8 cellular contexts compared by ENCODE assay signal in genomic region chr1:1959840-1960479, GRCh38. TPM values are rescaled to one million over a fixed set of nuclear protein-coding genes. Genes with fewer than 3 reads are reported as not detected.
DNase-seq lines count a peak whose midpoint lies in the region; ATAC-seq and TF ChIP-seq lines count a peak whose summit lies in the region.

No MANE protein-coding gene starts in this region.

- no peaks in the 10 kb centered on the region for H3K9me3 ChIP-seq in lung (ENCODE audit: control insufficient read depth in 2 of 2, insufficient read depth in 1 of 2, low read length in 1 of 2)

- H3K4me3 Mint-ChIP-seq in activated CD4-positive, alpha-beta memory T cell treated with anti-CD3 and anti-CD28 coated beads for 36 hours = no peak overlapping the region

- H3K36me3 Mint-ChIP-seq in activated CD4-positive, alpha-beta memory T cell treated with anti-CD3 and anti-CD28 coated beads for 36 hours = no peaks in the 10 kb centered on the region

- ATAC-seq in lung (ENCODE audit: insufficient read depth, low FRiP score) = peak; percentile 69
- ATAC-seq in HG03095 (IDR thresholded peaks at IDR 0.05; ENCODE audit: unreplicated experiment) = no peak

- H3K4me3 ChIP-seq in lung = no peak overlapping the region

- peaks cover under 1% of the 10 kb centered on the region for H3K9me3 Mint-ChIP-seq in activated CD4-positive, alpha-beta memory T cell treated with anti-CD3 and anti-CD28 coated beads for 36 hours

- H3K4me1 Mint-ChIP-seq in activated CD4-positive, alpha-beta memory T cell treated with anti-CD3 and anti-CD28 coated beads for 36 hours (ENCODE audit: low read depth) = peaks cover 4% of the 10 kb centered on the region

- no peaks in the 10 kb centered on the region for H3K4me1 ChIP-seq in lung (ENCODE audit: control insufficient read depth in 2 of 2, insufficient read depth in 2 of 2, low read length in 2 of 2)

- POLR2A ChIA-PET in activated CD4-positive, alpha-beta memory T cell treated with anti-CD3 and anti-CD28 coated beads for 36 hours (lab: Charles Lee) = no interaction called here

- no peaks in the 10 kb centered on the region for H3K27me3 ChIP-seq in lung (ENCODE audit: control insufficient read depth, insufficient read depth)

- TF ChIP-seq CTCF in lung (IDR thresholded peaks at IDR 0.05; ENCODE audit: control extremely low read depth, extremely low read depth) = peak; percentile 34

- no peak overlapping the region for H3K27ac ChIP-seq in lung (ENCODE audit: low read depth in 1 of 2, low read length in 1 of 2)

- H3K27me3 Mint-ChIP-seq in activated CD4-positive, alpha-beta memory T cell treated with anti-CD3 and anti-CD28 coated beads for 36 hours = peaks cover 25% of the 10 kb centered on the region

- 7% methylated on average over 23 of the region's 23 CpGs for WGBS in lung, 2 donors

- no peak overlapping the region for H3K27ac Mint-ChIP-seq in activated CD4-positive, alpha-beta memory T cell treated with anti-CD3 and anti-CD28 coated beads for 36 hours

- peak; percentile 89 for DNase-seq in AG08396 (ENCODE audit: low spot score)
- peak; percentile 72 for DNase-seq in GM19240 (ENCODE audit: insufficient read length, low spot score)
- DNase-seq in NCI-H526 treated with DMSO at 0.1 percent for 48 hours (lab: John Stamatoyannopoulos, UW) = peak; percentile 58
- peak; percentile 85 for DNase-seq in activated CD4-positive, alpha-beta memory T cell treated with anti-CD3 and anti-CD28 coated beads for 36 hours
- peak; percentile 36 for DNase-seq in effector CD8-positive, alpha-beta T cell (lab: John Stamatoyannopoulos, UW)
- DNase-seq in lung (ENCODE audit: low spot score) = peak; percentile 87
- DNase-seq in stimulated activated CD8-positive, alpha-beta memory T cell treated with anti-CD3 and anti-CD28 coated beads, Interleukin-15, amount 100 ng/mL, for 1 hour (ENCODE audit: low read depth) = peak; percentile 17

- CTCF ChIA-PET in activated CD4-positive, alpha-beta memory T cell treated with anti-CD3 and anti-CD28 coated beads for 36 hours (lab: Charles Lee) = interaction anchor here (0.8 to 4.1 kb wide), 6 partner anchors 9 to 93 kb away, joined by 3 to 59 read pairs (median 3); no protein-coding TSS in a partner anchor

- H3K36me3 ChIP-seq in lung (ENCODE audit: control insufficient read depth in 2 of 2, insufficient read depth in 2 of 2, low read length in 2 of 2) = no peaks in the 10 kb centered on the region

- intact Hi-C loops in activated CD4-positive, alpha-beta memory T cell treated with anti-CD3 and anti-CD28 coated beads for 36 hours (cut with micrococcal nuclease) = loop anchor here (2.0 kb wide), 1 partner anchor 85 kb away; no protein-coding TSS in a partner anchor

RNA-seq across cellular contexts. Expression of gene TMEM52, which starts 40.9 kb away (rescaled TPM):
- under 1 TPM; 0.33 to 0.34 TPM for total RNA-seq in activated CD4-positive, alpha-beta memory T cell treated with anti-CD3 and anti-CD28 coated beads for 36 hours
- total RNA-seq in lung = 1 to 10 TPM in 1 of 2 donors, not detected in 1; 6.1 TPM
- 1 to 10 TPM; 2.8 to 3.1 TPM for polyA plus RNA-seq in lung

RNA-seq across cellular contexts. Expression of gene CFAP74, which starts 43.6 kb away (rescaled TPM):
- not detected for total RNA-seq in activated CD4-positive, alpha-beta memory T cell treated with anti-CD3 and anti-CD28 coated beads for 36 hours
- total RNA-seq in lung = 10 to 100 TPM in 1 of 2 donors, 1 to 10 TPM in 1; 7.3 to 20.8 TPM
- polyA plus RNA-seq in lung = 1 to 10 TPM; 3.1 to 3.2 TPM

RNA-seq across cellular contexts. Expression of gene CALML6, which starts 44.9 kb away (rescaled TPM):
- total RNA-seq in activated CD4-positive, alpha-beta memory T cell treated with anti-CD3 and anti-CD28 coated beads for 36 hours = under 1 TPM; 0.26 to 0.27 TPM
- total RNA-seq in lung = under 1 TPM; 0.17 to 0.55 TPM
- polyA plus RNA-seq in lung = under 1 TPM; 0.11 to 0.51 TPM

RNA-seq across cellular contexts. Expression of gene GABRD, which starts 59.2 kb away (rescaled TPM):
- not detected for total RNA-seq in activated CD4-positive, alpha-beta memory T cell treated with anti-CD3 and anti-CD28 coated beads for 36 hours
- total RNA-seq in lung = 1 to 10 TPM in 1 of 2 donors, under 1 TPM in 1; 0.74 to 6.8 TPM
- polyA plus RNA-seq in lung = 1 to 10 TPM in 1 of 2 donors, under 1 TPM in 1; 0.41 to 2.9 TPM

Comparison
In these comparisons a context has a peak if more than half of its experiments do, and no peak if none do; other contexts are left out.
1. DNase-seq: peak in every context shown above with its lines; median percentile 89 in AG08396; 87 in lung; 85 in activated CD4-positive, alpha-beta memory T cell treated with anti-CD3 and anti-CD28 coated beads for 36 hours; 72 in GM19240; 58 in NCI-H526 treated with DMSO at 0.1 percent for 48 hours; 36 in effector CD8-positive, alpha-beta T cell; 17 in stimulated activated CD8-positive, alpha-beta memory T cell treated with anti-CD3 and anti-CD28 coated beads, Interleukin-15, amount 100 ng/mL, for 1 hour.
2. RNA of gene CFAP74, which starts 43.6 kb away (total RNA-seq): 7.3 to 20.8 TPM in lung; not detected in activated CD4-positive, alpha-beta memory T cell treated with anti-CD3 and anti-CD28 coated beads for 36 hours; every median in the first group is over 4 times any median in the second.